Comparison of ENCODE assay signal across 23 cellular contexts in genomic region chr9:15576350-15577050, GRCh38. TPM values are rescaled to one million over a fixed set of nuclear protein-coding genes. Genes with fewer than 3 reads are reported as not detected.
DNase-seq lines count a peak whose midpoint lies in the region; ATAC-seq and TF ChIP-seq lines count a peak whose summit lies in the region.
"Had no signal": no experiment of that assay in that cellular context is flagged by ENCODE, and none has a peak within 500 bp of the region (broad histone marks: within the 10 kb centered on the region; RNA-seq: fewer than 3 reads in every experiment).

No MANE protein-coding gene starts in this region.

- no peak for ATAC-seq in HG03354 (IDR thresholded peaks at IDR 0.05; ENCODE audit: poor library complexity, severe bottlenecking, unreplicated experiment)
- ATAC-seq: gastrocnemius medialis; K562; stimulated activated effector memory CD8-positive, alpha-beta T cell treated with anti-CD3 and anti-CD28 coated beads, Interleukin-12 subunit alpha, Interleukin-12 subunit beta, amount 100 ng/mL, for 72 hours had no signal

- H3K27ac ChIP-seq in VCaP, result peak overlapping the region; percentile 26; the same call in 1 of the 2 replicates
- H3K27ac ChIP-seq: 22Rv1, gastrocnemius medialis, tibial nerve, WERI-Rb-1 had no signal

- peak; percentile 14 for DNase-seq in NCI-H1436 (lab: John Stamatoyannopoulos, UW)
- DNase-seq in NCI-H1436 treated with DMSO at 0.1 percent for 48 hours (lab: John Stamatoyannopoulos, UW), result no peak
- DNase-seq in fibroblast of the aortic adventitia (ENCODE audit: low read depth), result peak; percentile 4
- DNase-seq in renal cortical epithelial cell (ENCODE audit: low read depth), result peak; percentile 28
- no peak for DNase-seq in SW480 (ENCODE audit: low spot score)
- no peak for DNase-seq in DMS 273 (lab: John Stamatoyannopoulos, UW; ENCODE audit: unreplicated experiment)
- DNase-seq: activated CD4-positive, alpha-beta T cell treated with anti-CD3 and anti-CD28 coated beads for 48 hours; activated CD8-positive, alpha-beta memory T cell treated with anti-CD3 and anti-CD28 coated beads for 24 hours; activated T-cell treated with anti-CD3 and anti-CD28 coated beads for 4 hours; CD4-positive, CD25-positive, alpha-beta regulatory T cell; endodermal cell; gastrocnemius medialis; GOT3; NCI-H1048; NCI-H1930; SHP77 treated with DMSO at 0.1 percent for 48 hours; WERI-Rb-1 had no signal

- TF ChIP-seq CTCF in VCaP (conservative IDR thresholded peaks at IDR 0.05) (no peak), fibroblast of the aortic adventitia (IDR thresholded peaks at IDR 0.05; ENCODE audit: insufficient read depth, low read length) (no peak)

- no peak overlapping the region for H3K4me3 ChIP-seq in fibroblast of the aortic adventitia (ENCODE audit: low read depth, low read length)
- H3K4me3 ChIP-seq: gastrocnemius medialis, K562, tibial nerve had no signal

RNA-seq across cellular contexts. Expression of gene CCDC171, which starts 23.7 kb away (rescaled TPM):
- total RNA-seq in fibroblast of the aortic adventitia (ENCODE audit: low replicate concordance) (8.1 and 13.3 TPM in 2 replicates), renal cortical epithelial cell (0.87 and 3.4 TPM in 2 replicates)

Comparison
In these comparisons a context has a peak if more than half of its experiments do, and no peak if none do; other contexts are left out.
1. DNase-seq: peak in NCI-H1436 (single experiment), fibroblast of the aortic adventitia (single experiment) and renal cortical epithelial cell (single experiment); none in NCI-H1436 treated with DMSO at 0.1 percent for 48 hours (single experiment), SW480 (single experiment) and DMS 273 (single experiment).